In the genomic region with DNA sequence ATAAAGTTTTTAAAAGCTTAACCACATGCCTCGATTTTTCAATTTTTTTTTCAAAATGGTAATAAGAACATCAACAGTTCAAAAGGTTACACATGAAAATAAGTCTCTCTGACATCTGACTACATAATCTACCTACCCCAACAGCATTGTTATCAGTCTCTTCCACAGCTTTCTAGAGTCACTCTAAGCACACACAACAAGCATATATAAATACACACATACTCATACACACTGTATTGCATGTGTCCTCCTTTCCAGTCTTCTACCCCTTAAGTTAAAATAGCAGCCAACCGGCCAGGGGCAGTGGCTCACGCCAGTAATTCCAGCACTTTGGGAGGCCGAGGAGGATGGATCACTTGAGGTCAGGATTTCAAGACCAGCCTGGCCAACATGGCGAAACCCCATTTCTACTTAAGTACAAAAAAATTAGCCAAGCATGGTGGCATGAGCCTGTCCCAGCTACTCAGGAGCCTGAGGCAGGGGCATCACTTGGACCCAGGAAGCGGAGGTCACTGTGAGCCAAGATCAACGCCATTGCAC, we compare ENCODE assay signal across 9 cellular contexts. TPM values are rescaled to one million over a fixed set of nuclear protein-coding genes. Genes with fewer than 3 reads are reported as not detected.
DNase-seq lines count a peak whose midpoint lies in the region; ATAC-seq and TF ChIP-seq lines count a peak whose summit lies in the region.
"Had no signal": no experiment of that assay in that cellular context is flagged by ENCODE, and none has a peak within 500 bp of the region (broad histone marks: within the 10 kb centered on the region; RNA-seq: fewer than 3 reads in every experiment).

No MANE protein-coding gene starts in this region.

- CTCF ChIA-PET in activated CD4-positive, alpha-beta T cell treated with anti-CD3 and anti-CD28 coated beads for 36 hours (lab: Charles Lee) = interaction anchor here (0.7 to 2.8 kb wide), 4 partner anchors 9 to 177 kb away, joined by 3 to 16 read pairs (median 4); no protein-coding TSS in a partner anchor

- peaks cover 14% of the 10 kb centered on the region for H3K36me3 Mint-ChIP-seq in activated CD4-positive, alpha-beta T cell treated with anti-CD3 and anti-CD28 coated beads for 36 hours (ENCODE audit: low read depth)
- peaks cover 11% of the 10 kb centered on the region for H3K36me3 Mint-ChIP-seq in osteocyte (ENCODE audit: unreplicated experiment)

- intact Hi-C loops in activated CD4-positive, alpha-beta T cell treated with anti-CD3 and anti-CD28 coated beads for 36 hours (cut with DNase I, micrococcal nuclease) = no loop called here

- no peak overlapping the region for H3K4me3 Mint-ChIP-seq in activated CD4-positive, alpha-beta T cell treated with anti-CD3 and anti-CD28 coated beads for 36 hours
- H3K4me3 Mint-ChIP-seq in osteocyte (ENCODE audit: unreplicated experiment) = no peak overlapping the region

- ATAC-seq in activated CD4-positive, alpha-beta T cell treated with anti-CD3 and anti-CD28 coated beads for 36 hours = peak; percentile 60
- peak; percentile 23 for ATAC-seq in HG02571 (IDR thresholded peaks at IDR 0.05; ENCODE audit: unreplicated experiment)
- ATAC-seq in HG03571 (IDR thresholded peaks at IDR 0.05; ENCODE audit: unreplicated experiment) = peak; percentile 26
- ATAC-seq: upper lobe of right lung had no signal

- H3K27ac Mint-ChIP-seq in activated CD4-positive, alpha-beta T cell treated with anti-CD3 and anti-CD28 coated beads for 36 hours = peak overlapping the region; percentile 27
- peak overlapping the region; percentile 16 for H3K27ac Mint-ChIP-seq in osteocyte (ENCODE audit: unreplicated experiment)

- TF ChIP-seq CTCF in osteocyte (IDR thresholded peaks at IDR 0.05) = no peak

- peaks cover 61% of the 10 kb centered on the region for H3K4me1 Mint-ChIP-seq in activated CD4-positive, alpha-beta T cell treated with anti-CD3 and anti-CD28 coated beads for 36 hours
- H3K4me1 Mint-ChIP-seq in osteocyte (ENCODE audit: unreplicated experiment) = peaks cover 60% of the 10 kb centered on the region

- POLR2A ChIA-PET in activated CD4-positive, alpha-beta T cell treated with anti-CD3 and anti-CD28 coated beads for 36 hours (lab: Charles Lee) = interaction anchor here (1.2 kb wide), 1 partner anchor 9 kb away, joined by 5 read pairs; no protein-coding TSS in a partner anchor

- no peak for DNase-seq in activated CD4-positive, alpha-beta T cell treated with anti-CD3 and anti-CD28 coated beads for 36 hours
- no peak for DNase-seq in activated CD4-positive, alpha-beta T cell treated with anti-CD3 and anti-CD28 coated beads for 1 hour
- DNase-seq in osteocyte (ENCODE audit: extremely low spot score, unreplicated experiment) = no peak
- no peak for DNase-seq in central memory CD4-positive, alpha-beta T cell
- no peak for DNase-seq in SKM-1 treated with dmso at 0.1 percent for 144 hours (lab: John Stamatoyannopoulos, UW; ENCODE audit: unreplicated experiment)
- no peak for DNase-seq in amygdala (lab: John Stamatoyannopoulos, UW)
- DNase-seq: upper lobe of right lung had no signal

- H3K27me3 Mint-ChIP-seq in activated CD4-positive, alpha-beta T cell treated with anti-CD3 and anti-CD28 coated beads for 36 hours = no peaks in the 10 kb centered on the region
- no peaks in the 10 kb centered on the region for H3K27me3 Mint-ChIP-seq in osteocyte (ENCODE audit: unreplicated experiment)

- H3K9me3 Mint-ChIP-seq in activated CD4-positive, alpha-beta T cell treated with anti-CD3 and anti-CD28 coated beads for 36 hours (ENCODE audit: low read depth) = no peaks in the 10 kb centered on the region
- no peaks in the 10 kb centered on the region for H3K9me3 Mint-ChIP-seq in osteocyte (ENCODE audit: unreplicated experiment)

RNA-seq across cellular contexts. Expression of a gene that starts 12.2 kb away (rescaled TPM):
- total RNA-seq in activated CD4-positive, alpha-beta T cell treated with anti-CD3 and anti-CD28 coated beads for 36 hours = 100 to 1,000 TPM; 164 to 226 TPM
- total RNA-seq in osteocyte = 370 and 381 TPM in 2 replicates
